In genomic region chr2:30252723-30253688, GRCh38 we compare ENCODE assay signal across 1 cellular context.
TF ChIP-seq lines count a peak whose summit lies in the region.

No MANE protein-coding gene starts in this region.

TF ChIP-seq in K562, 482 proteins besides CTCF, POLR2A, EP300 and RAD21 (continued from another document and continues in another):
- TF ChIP-seq CEBPZ (IDR thresholded peaks at IDR 0.05; ENCODE audit: borderline replicate concordance, low read depth, low read length) (no peak), FOXM1 (IDR thresholded peaks at IDR 0.05; ENCODE audit: low read depth) (peak; percentile 81), FOXM1 (CRISPR knock-in tag; IDR thresholded peaks at IDR 0.05; ENCODE audit: low read depth) (no peak), TAL1 (IDR thresholded peaks at IDR 0.05) (peak; percentile 94), LARP7 (IDR thresholded peaks at IDR 0.05) (no peak), ZSCAN29 (IDR thresholded peaks at IDR 0.05) (no peak), TCF7L2 (IDR thresholded peaks at IDR 0.05; ENCODE audit: low read depth, low read length) (peak; percentile 40; the same call in 1 of the 2 replicates), JUN (IDR thresholded peaks at IDR 0.05; ENCODE audit: borderline replicate concordance, low read depth, low read length) (peak; percentile 89), JUN (CRISPR knock-in tag; IDR thresholded peaks at IDR 0.05; ENCODE audit: borderline replicate concordance) (no peak), PPARD (CRISPR knock-in tag; IDR thresholded peaks at IDR 0.05) (no peak), SIN3A (IDR thresholded peaks at IDR 0.05; ENCODE audit: borderline replicate concordance in 2 of 2, control insufficient read depth in 1 of 2, low read depth in 2 of 2, low read length in 2 of 2) (no peak; a peak in 1 of 4 replicates), TEAD1 (CRISPR knock-in tag; IDR thresholded peaks at IDR 0.05) (peak in 1 of 2 experiments; percentile 88; a peak in 2 of 4 replicates), ZKSCAN1 (IDR thresholded peaks at IDR 0.05; ENCODE audit: low read depth, low read length) (no peak), ZBTB49 (CRISPR knock-in tag; IDR thresholded peaks at IDR 0.05; ENCODE audit: borderline replicate concordance) (no peak), FOXP1 (CRISPR knock-in tag; IDR thresholded peaks at IDR 0.05) (no peak), CCAR2 (IDR thresholded peaks at IDR 0.05; ENCODE audit: low read depth, low read length) (no peak), YY1 (IDR thresholded peaks at IDR 0.05; ENCODE audit: borderline replicate concordance in 1 of 3, control insufficient read depth in 1 of 3, extremely low read depth in 1 of 3, insufficient read depth in 3 of 3, insufficient read length in 1 of 3, insufficient replicate concordance in 2 of 3, low read depth in 1 of 3, low read length in 2 of 3) (peak in 1 of 3 experiments; percentile 33), JUNB (CRISPR knock-in tag; conservative IDR thresholded peaks at IDR 0.05) (peak; percentile 60; the same call in 1 of the 2 replicates), MIER1 (IDR thresholded peaks at IDR 0.05; ENCODE audit: low read depth) (no peak), KAT8 (IDR thresholded peaks at IDR 0.05; ENCODE audit: low read depth) (no peak), BMI1 (IDR thresholded peaks at IDR 0.05; ENCODE audit: low read length) (no peak), ETV5 (CRISPR knock-in tag; IDR thresholded peaks at IDR 0.05; ENCODE audit: low read depth) (no peak), GATAD2B (IDR thresholded peaks at IDR 0.05; ENCODE audit: borderline replicate concordance) (peak; percentile 92), WHSC1 (IDR thresholded peaks at IDR 0.05; ENCODE audit: low read length) (no peak), KLF13 (tag; IDR thresholded peaks at IDR 0.05; ENCODE audit: borderline replicate concordance, low read depth) (peak; percentile 71; the same call in 1 of the 2 replicates), ZNF24 (IDR thresholded peaks at IDR 0.05) (peak; percentile 68), ZNF589 (CRISPR knock-in tag; IDR thresholded peaks at IDR 0.05; ENCODE audit: low read depth) (no peak), IRF2 (CRISPR knock-in tag; IDR thresholded peaks at IDR 0.05) (no peak), PHTF2 (CRISPR knock-in tag; IDR thresholded peaks at IDR 0.05) (no peak), SP2 (IDR thresholded peaks at IDR 0.05; ENCODE audit: extremely low read depth, low read depth, low read length, poor library complexity, severe bottlenecking) (no peak), HNRNPUL1 (IDR thresholded peaks at IDR 0.05; ENCODE audit: low read length) (no peak), TFAP4 (CRISPR knock-in tag; IDR thresholded peaks at IDR 0.05; ENCODE audit: borderline replicate concordance) (peak; percentile 92), SRSF3 (IDR thresholded peaks at IDR 0.05; ENCODE audit: insufficient read depth, low read length) (no peak)
- TF ChIP-seq, protein P1, sequence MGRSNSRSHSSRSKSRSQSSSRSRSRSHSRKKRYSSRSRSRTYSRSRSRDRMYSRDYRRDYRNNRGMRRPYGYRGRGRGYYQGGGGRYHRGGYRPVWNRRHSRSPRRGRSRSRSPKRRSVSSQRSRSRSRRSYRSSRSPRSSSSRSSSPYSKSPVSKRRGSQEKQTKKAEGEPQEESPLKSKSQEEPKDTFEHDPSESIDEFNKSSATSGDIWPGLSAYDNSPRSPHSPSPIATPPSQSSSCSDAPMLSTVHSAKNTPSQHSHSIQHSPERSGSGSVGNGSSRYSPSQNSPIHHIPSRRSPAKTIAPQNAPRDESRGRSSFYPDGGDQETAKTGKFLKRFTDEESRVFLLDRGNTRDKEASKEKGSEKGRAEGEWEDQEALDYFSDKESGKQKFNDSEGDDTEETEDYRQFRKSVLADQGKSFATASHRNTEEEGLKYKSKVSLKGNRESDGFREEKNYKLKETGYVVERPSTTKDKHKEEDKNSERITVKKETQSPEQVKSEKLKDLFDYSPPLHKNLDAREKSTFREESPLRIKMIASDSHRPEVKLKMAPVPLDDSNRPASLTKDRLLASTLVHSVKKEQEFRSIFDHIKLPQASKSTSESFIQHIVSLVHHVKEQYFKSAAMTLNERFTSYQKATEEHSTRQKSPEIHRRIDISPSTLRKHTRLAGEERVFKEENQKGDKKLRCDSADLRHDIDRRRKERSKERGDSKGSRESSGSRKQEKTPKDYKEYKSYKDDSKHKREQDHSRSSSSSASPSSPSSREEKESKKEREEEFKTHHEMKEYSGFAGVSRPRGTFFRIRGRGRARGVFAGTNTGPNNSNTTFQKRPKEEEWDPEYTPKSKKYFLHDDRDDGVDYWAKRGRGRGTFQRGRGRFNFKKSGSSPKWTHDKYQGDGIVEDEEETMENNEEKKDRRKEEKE (IDR thresholded peaks at IDR 0.05; ENCODE audit: borderline replicate concordance in 1 of 2, control insufficient read depth in 1 of 2, low read depth in 2 of 2, low read length in 1 of 2) = no peak
- TF ChIP-seq, protein P2, sequence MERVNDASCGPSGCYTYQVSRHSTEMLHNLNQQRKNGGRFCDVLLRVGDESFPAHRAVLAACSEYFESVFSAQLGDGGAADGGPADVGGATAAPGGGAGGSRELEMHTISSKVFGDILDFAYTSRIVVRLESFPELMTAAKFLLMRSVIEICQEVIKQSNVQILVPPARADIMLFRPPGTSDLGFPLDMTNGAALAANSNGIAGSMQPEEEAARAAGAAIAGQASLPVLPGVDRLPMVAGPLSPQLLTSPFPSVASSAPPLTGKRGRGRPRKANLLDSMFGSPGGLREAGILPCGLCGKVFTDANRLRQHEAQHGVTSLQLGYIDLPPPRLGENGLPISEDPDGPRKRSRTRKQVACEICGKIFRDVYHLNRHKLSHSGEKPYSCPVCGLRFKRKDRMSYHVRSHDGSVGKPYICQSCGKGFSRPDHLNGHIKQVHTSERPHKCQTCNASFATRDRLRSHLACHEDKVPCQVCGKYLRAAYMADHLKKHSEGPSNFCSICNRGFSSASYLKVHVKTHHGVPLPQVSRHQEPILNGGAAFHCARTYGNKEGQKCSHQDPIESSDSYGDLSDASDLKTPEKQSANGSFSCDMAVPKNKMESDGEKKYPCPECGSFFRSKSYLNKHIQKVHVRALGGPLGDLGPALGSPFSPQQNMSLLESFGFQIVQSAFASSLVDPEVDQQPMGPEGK (CRISPR knock-in tag; IDR thresholded peaks at IDR 0.05; ENCODE audit: borderline replicate concordance) = no peak
- TF ChIP-seq, protein P3, sequence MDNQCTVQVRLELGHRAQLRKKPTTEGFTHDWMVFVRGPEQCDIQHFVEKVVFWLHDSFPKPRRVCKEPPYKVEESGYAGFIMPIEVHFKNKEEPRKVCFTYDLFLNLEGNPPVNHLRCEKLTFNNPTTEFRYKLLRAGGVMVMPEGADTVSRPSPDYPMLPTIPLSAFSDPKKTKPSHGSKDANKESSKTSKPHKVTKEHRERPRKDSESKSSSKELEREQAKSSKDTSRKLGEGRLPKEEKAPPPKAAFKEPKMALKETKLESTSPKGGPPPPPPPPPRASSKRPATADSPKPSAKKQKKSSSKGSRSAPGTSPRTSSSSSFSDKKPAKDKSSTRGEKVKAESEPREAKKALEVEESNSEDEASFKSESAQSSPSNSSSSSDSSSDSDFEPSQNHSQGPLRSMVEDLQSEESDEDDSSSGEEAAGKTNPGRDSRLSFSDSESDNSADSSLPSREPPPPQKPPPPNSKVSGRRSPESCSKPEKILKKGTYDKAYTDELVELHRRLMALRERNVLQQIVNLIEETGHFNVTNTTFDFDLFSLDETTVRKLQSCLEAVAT (IDR thresholded peaks at IDR 0.05) = peak in 1 of 2 experiments; percentile 71; a peak in 3 of 4 replicates
- TF ChIP-seq, protein P4, sequence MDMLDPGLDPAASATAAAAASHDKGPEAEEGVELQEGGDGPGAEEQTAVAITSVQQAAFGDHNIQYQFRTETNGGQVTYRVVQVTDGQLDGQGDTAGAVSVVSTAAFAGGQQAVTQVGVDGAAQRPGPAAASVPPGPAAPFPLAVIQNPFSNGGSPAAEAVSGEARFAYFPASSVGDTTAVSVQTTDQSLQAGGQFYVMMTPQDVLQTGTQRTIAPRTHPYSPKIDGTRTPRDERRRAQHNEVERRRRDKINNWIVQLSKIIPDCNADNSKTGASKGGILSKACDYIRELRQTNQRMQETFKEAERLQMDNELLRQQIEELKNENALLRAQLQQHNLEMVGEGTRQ (CRISPR knock-in tag; IDR thresholded peaks at IDR 0.05) = no peak
- TF ChIP-seq, protein P5, sequence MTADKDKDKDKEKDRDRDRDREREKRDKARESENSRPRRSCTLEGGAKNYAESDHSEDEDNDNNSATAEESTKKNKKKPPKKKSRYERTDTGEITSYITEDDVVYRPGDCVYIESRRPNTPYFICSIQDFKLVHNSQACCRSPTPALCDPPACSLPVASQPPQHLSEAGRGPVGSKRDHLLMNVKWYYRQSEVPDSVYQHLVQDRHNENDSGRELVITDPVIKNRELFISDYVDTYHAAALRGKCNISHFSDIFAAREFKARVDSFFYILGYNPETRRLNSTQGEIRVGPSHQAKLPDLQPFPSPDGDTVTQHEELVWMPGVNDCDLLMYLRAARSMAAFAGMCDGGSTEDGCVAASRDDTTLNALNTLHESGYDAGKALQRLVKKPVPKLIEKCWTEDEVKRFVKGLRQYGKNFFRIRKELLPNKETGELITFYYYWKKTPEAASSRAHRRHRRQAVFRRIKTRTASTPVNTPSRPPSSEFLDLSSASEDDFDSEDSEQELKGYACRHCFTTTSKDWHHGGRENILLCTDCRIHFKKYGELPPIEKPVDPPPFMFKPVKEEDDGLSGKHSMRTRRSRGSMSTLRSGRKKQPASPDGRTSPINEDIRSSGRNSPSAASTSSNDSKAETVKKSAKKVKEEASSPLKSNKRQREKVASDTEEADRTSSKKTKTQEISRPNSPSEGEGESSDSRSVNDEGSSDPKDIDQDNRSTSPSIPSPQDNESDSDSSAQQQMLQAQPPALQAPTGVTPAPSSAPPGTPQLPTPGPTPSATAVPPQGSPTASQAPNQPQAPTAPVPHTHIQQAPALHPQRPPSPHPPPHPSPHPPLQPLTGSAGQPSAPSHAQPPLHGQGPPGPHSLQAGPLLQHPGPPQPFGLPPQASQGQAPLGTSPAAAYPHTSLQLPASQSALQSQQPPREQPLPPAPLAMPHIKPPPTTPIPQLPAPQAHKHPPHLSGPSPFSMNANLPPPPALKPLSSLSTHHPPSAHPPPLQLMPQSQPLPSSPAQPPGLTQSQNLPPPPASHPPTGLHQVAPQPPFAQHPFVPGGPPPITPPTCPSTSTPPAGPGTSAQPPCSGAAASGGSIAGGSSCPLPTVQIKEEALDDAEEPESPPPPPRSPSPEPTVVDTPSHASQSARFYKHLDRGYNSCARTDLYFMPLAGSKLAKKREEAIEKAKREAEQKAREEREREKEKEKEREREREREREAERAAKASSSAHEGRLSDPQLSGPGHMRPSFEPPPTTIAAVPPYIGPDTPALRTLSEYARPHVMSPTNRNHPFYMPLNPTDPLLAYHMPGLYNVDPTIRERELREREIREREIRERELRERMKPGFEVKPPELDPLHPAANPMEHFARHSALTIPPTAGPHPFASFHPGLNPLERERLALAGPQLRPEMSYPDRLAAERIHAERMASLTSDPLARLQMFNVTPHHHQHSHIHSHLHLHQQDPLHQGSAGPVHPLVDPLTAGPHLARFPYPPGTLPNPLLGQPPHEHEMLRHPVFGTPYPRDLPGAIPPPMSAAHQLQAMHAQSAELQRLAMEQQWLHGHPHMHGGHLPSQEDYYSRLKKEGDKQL (CRISPR knock-in tag; IDR thresholded peaks at IDR 0.05; ENCODE audit: borderline replicate concordance) = no peak
- TF ChIP-seq, protein P6, sequence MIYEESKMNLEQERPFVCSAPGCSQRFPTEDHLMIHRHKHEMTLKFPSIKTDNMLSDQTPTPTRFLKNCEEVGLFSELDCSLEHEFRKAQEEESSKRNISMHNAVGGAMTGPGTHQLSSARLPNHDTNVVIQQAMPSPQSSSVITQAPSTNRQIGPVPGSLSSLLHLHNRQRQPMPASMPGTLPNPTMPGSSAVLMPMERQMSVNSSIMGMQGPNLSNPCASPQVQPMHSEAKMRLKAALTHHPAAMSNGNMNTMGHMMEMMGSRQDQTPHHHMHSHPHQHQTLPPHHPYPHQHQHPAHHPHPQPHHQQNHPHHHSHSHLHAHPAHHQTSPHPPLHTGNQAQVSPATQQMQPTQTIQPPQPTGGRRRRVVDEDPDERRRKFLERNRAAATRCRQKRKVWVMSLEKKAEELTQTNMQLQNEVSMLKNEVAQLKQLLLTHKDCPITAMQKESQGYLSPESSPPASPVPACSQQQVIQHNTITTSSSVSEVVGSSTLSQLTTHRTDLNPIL (CRISPR knock-in tag; IDR thresholded peaks at IDR 0.05) = no peak
